In the genomic region with DNA sequence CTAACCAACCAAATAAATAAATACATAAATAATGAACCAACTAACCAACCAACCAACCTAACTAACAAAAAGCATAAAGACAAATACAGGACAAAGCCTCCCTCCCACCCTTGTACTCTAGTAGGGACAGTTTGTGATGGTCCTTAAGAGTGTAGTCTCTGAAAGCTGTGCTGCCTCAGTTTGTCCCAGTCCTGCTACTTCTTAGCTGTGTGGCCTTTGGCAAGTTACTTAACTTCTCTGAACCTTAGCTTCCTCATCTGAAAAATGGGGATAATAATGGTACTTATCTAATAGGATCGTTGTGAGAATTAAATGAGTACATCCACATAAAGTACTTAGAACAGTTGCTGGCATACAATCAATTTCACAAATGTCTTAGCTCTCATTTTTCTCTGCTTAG, we compare ENCODE assay signal across 18 cellular contexts.
DNase-seq lines count a peak whose midpoint lies in the region; ATAC-seq and TF ChIP-seq lines count a peak whose summit lies in the region.
"Had no signal": no experiment of that assay in that cellular context is flagged by ENCODE, and none has a peak within 500 bp of the region (broad histone marks: within the 10 kb centered on the region; RNA-seq: fewer than 3 reads in every experiment).

No MANE protein-coding gene starts in this region.

- H3K4me2 ChIP-seq in DOHH2 (ENCODE audit: low read length), result peak overlapping the region; percentile 22; the same call in 1 of the 2 replicates

- H3K79me2 ChIP-seq in ACC112 (ENCODE audit: control insufficient read depth, insufficient read depth, low read length, unreplicated experiment), result no peaks in the 10 kb centered on the region
- no peaks in the 10 kb centered on the region for H3K79me2 ChIP-seq in DOHH2 (ENCODE audit: control insufficient read depth, low read length)

- H4K20me1 ChIP-seq in DOHH2 (ENCODE audit: control insufficient read depth, insufficient read depth, low read depth, low read length), result no peaks in the 10 kb centered on the region

- H3K4me3 ChIP-seq in ACC112 (ENCODE audit: low read depth, low read length) (no peak overlapping the region), DOHH2 (ENCODE audit: low read length) (no peak overlapping the region), stomach (no peak overlapping the region), tibial artery (no peak overlapping the region)
- H3K4me3 ChIP-seq: GM23248 had no signal

- ATAC-seq in GM18867 (IDR thresholded peaks at IDR 0.05; ENCODE audit: unreplicated experiment), result no peak
- ATAC-seq in HG03095 (IDR thresholded peaks at IDR 0.05; ENCODE audit: unreplicated experiment), result no peak
- ATAC-seq: HCT116 had no signal

- no peak for TF ChIP-seq EP300 in stomach (IDR thresholded peaks at IDR 0.05)

- no peaks in the 10 kb centered on the region for H3K9me3 ChIP-seq in DOHH2 (ENCODE audit: control insufficient read depth, insufficient read depth, low read length)
- no peaks in the 10 kb centered on the region for H3K9me3 ChIP-seq in stomach
- no peaks in the 10 kb centered on the region for H3K9me3 ChIP-seq in tibial artery

- peak overlapping the region; percentile 92; the same call in 1 of the 2 replicates for H3K27ac ChIP-seq in ACC112 (ENCODE audit: low read depth, low read length)
- no peak overlapping the region for H3K27ac ChIP-seq in DOHH2 (ENCODE audit: low read depth, low read length)
- H3K27ac ChIP-seq in epithelial cell of prostate, result peak overlapping the region; percentile 79
- peak overlapping the region in 3 of 5 donors; percentile 69 to 80 (median 71) for H3K27ac ChIP-seq in stomach
- no peak overlapping the region for H3K27ac ChIP-seq in tibial artery
- H3K27ac ChIP-seq: C4-2B, GM23248 had no signal

- H3K36me3 ChIP-seq in ACC112 (ENCODE audit: insufficient read depth, low read length) (no peaks in the 10 kb centered on the region), DOHH2 (ENCODE audit: control insufficient read depth, low read length) (no peaks in the 10 kb centered on the region), stomach (no peaks in the 10 kb centered on the region), tibial artery (no peaks in the 10 kb centered on the region)

- DNase-seq in epithelial cell of prostate (ENCODE audit: low read depth, low spot score) (no peak), stomach (no peak), tibial artery (no peak)
- DNase-seq: 8988T; ACHN; CD4-positive, alpha-beta memory T cell; DMS153; DMS79 treated with DMSO at 0.1 percent for 48 hours; GDM1; GM23248; IMR-90; KG1 had no signal

- no peak for TF ChIP-seq POLR2A in stomach (IDR thresholded peaks at IDR 0.05)

- 0 out of 2 replicates have a peak, but pooled peaks cover 3% of the 10 kb centered on the region for H3F3A ChIP-seq in DOHH2 (ENCODE audit: control insufficient read depth, insufficient read depth)

- no peak overlapping the region for H2AFZ ChIP-seq in ACC112 (ENCODE audit: low read length, unreplicated experiment)
- H2AFZ ChIP-seq: GM23248 had no signal

- H3K4me1 ChIP-seq in ACC112 (ENCODE audit: control insufficient read depth, insufficient read depth, low read length, unreplicated experiment) (peaks cover 36% of the 10 kb centered on the region), DOHH2 (ENCODE audit: control insufficient read depth, low read length) (peaks cover 14% of the 10 kb centered on the region), stomach (peaks cover 0 to 17% (median 8%) of the 10 kb centered on the region in 4 donors), tibial artery (peaks cover 0 to 3% (median 0%) of the 10 kb centered on the region in 4 donors)

- no peak for TF ChIP-seq CTCF in DOHH2 (IDR thresholded peaks at IDR 0.05; ENCODE audit: low read depth, low read length, poor library complexity, severe bottlenecking)
- no peak for TF ChIP-seq CTCF in stomach (IDR thresholded peaks at IDR 0.05)
- no peak for TF ChIP-seq CTCF in tibial artery (IDR thresholded peaks at IDR 0.05)

- H3K27me3 ChIP-seq in ACC112 (ENCODE audit: insufficient read depth, low read length) (no peaks in the 10 kb centered on the region), DOHH2 (ENCODE audit: control insufficient read depth, low read length) (peaks cover 16% of the 10 kb centered on the region), stomach (no peaks in the 10 kb centered on the region), tibial artery (peaks cover 0 to 2% of the 10 kb centered on the region in 2 donors)

- H3K9me2 ChIP-seq in DOHH2 (replicated peaks; ENCODE audit: control insufficient read depth, low read length), result no peaks in the 10 kb centered on the region

- 22 to 57% (median 40%) methylated on average over 1 of the region's 1 CpG for WGBS in stomach, 5 donors

- intact Hi-C loops in stomach (cut with DNase I; ENCODE audit: low total_unique reads) (no loop called here), tibial artery (cut with DNase I; ENCODE audit: low total_unique reads) (no loop called here)

Comparison
In these comparisons a context has a peak if more than half of its experiments do, and no peak if none do; other contexts are left out.
1. H3K27ac ChIP-seq: peak in ACC112 (single experiment), epithelial cell of prostate (single experiment) and stomach (3 of 5); none in DOHH2 (single experiment) and tibial artery (0 of 2).